ENCODE assay signal across 4 cellular contexts in the genomic region with DNA sequence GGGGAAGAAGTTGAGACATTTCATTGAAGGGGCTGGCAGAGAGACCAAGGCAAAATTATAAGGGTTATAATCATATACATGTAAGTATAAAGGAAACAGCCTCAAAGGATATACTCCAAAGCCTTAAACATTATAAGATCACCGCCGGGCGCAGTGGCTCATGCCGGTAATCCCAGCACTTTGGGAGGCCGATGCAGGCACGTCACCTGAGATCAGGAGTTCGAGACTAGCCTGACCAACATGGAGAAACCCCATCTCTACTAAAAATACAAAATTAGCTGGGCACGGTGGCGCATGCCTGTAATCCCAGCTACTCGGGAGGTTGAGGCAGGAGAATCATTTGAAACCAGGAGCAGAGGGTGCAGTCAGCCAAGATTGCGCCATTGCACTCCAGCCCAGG.
A peak's percentile ranks its signal among the peaks of the same experiment; 100 is the strongest.
DNase-seq lines count a peak whose midpoint lies in the region; ATAC-seq and TF ChIP-seq lines count a peak whose summit lies in the region.
"Not testable (repeated sequence)": the region's sequence is repeated elsewhere in the genome, so short reads cannot be mapped to it uniquely, and the experiment has no call there.

No MANE protein-coding gene starts in this region.

- DNase-seq in GM23338 (ENCODE audit: low spot score); WTC11 (ENCODE audit: low spot score); smooth muscle cell (lab: John Stamatoyannopoulos, UW; ENCODE audit: unreplicated experiment): not testable (repeated sequence)
- DNase-seq in upper lobe of right lung: peak; percentile 36

- not testable (repeated sequence) for TF ChIP-seq CTCF in GM23338 (conservative IDR thresholded peaks at IDR 0.05; ENCODE audit: low read depth in 2 of 2); WTC11 (IDR thresholded peaks at IDR 0.05); smooth muscle cell (IDR thresholded peaks at IDR 0.05; ENCODE audit: borderline replicate concordance, insufficient read depth, poor library complexity, severe bottlenecking); upper lobe of right lung (IDR thresholded peaks at IDR 0.05)

- H3K4me1 Mint-ChIP-seq in GM23338 (peaks cover 12% of the 10 kb centered on the region; the same call in 2 of the 3 replicates), WTC11 (peaks cover 24% of the 10 kb centered on the region)

- CTCF ChIA-PET in WTC11 (lab: Charles Lee): not testable (repeated sequence)

- H3K4me1 ChIP-seq in GM23338 (ENCODE audit: insufficient read depth): peaks cover 20% of the 10 kb centered on the region; the same call in 1 of the 2 replicates
- H3K4me1 ChIP-seq in smooth muscle cell (ENCODE audit: low read depth); upper lobe of right lung: not testable (repeated sequence)

- not testable (repeated sequence) for H3K9me2 ChIP-seq in GM23338 (ENCODE audit: insufficient read depth)

- H3F3A ChIP-seq in GM23338 (replicated peaks; ENCODE audit: low read depth); smooth muscle cell (ENCODE audit: low read depth): not testable (repeated sequence)

- H3K27ac Mint-ChIP-seq in GM23338: not testable (repeated sequence)
- peak overlapping the region; percentile 78 for H3K27ac Mint-ChIP-seq in WTC11

- not testable (repeated sequence) for H3K36me3 ChIP-seq in GM23338 (ENCODE audit: insufficient read depth); smooth muscle cell (ENCODE audit: low read depth); upper lobe of right lung

- H3K27ac ChIP-seq in GM23338 (ENCODE audit: low read depth); smooth muscle cell (ENCODE audit: low read depth); upper lobe of right lung: not testable (repeated sequence)

- H3K36me3 Mint-ChIP-seq in GM23338 (ENCODE audit: low read depth): peaks cover 22% of the 10 kb centered on the region
- peaks cover 24% of the 10 kb centered on the region for H3K36me3 Mint-ChIP-seq in WTC11

- H3K79me2 ChIP-seq in GM23338 (replicated peaks; ENCODE audit: insufficient read depth); smooth muscle cell (ENCODE audit: low read depth): not testable (repeated sequence)

- H3K4me3 Mint-ChIP-seq in GM23338, WTC11: not testable (repeated sequence)

- ATAC-seq in GM23338, WTC11, upper lobe of right lung: not testable (repeated sequence)

- not testable (repeated sequence) for H4K20me1 ChIP-seq in GM23338 (replicated peaks; ENCODE audit: insufficient read depth); smooth muscle cell (ENCODE audit: low read depth)

- not testable (repeated sequence) for H3K9ac ChIP-seq in smooth muscle cell (ENCODE audit: low read depth)

- not testable (repeated sequence) for H3K4me2 ChIP-seq in GM23338, smooth muscle cell

- WGBS in smooth muscle cell (ENCODE audit: low lambda C conversion rate): 96% methylated on average over 11 of the region's 11 CpGs

- POLR2A ChIA-PET in WTC11 (lab: Charles Lee): not testable (repeated sequence)

- H3K9me3 Mint-ChIP-seq in GM23338 (peaks cover 19% of the 10 kb centered on the region), WTC11 (peaks cover 27% of the 10 kb centered on the region)

- not testable (repeated sequence) for H3K4me3 ChIP-seq in GM23338, smooth muscle cell, upper lobe of right lung

- H3K27me3 Mint-ChIP-seq in GM23338 (ENCODE audit: insufficient read depth, low read depth, poor library complexity); WTC11 (ENCODE audit: low read depth): not testable (repeated sequence)

- intact Hi-C loops in upper lobe of right lung (cut with DNase I): not testable (repeated sequence)

- not testable (repeated sequence) for H3K9me3 ChIP-seq in smooth muscle cell (replicated peaks; ENCODE audit: low read depth); upper lobe of right lung

- H3K27me3 ChIP-seq in GM23338 (ENCODE audit: insufficient read depth); smooth muscle cell (ENCODE audit: low read depth); upper lobe of right lung: not testable (repeated sequence)

- peak overlapping the region; percentile 0; the same call in 1 of the 2 replicates for H2AFZ ChIP-seq in GM23338
- H2AFZ ChIP-seq in smooth muscle cell (ENCODE audit: low read depth): peak overlapping the region; percentile 14
